17 cellular contexts compared by ENCODE assay signal in genomic region chr14:78319826-78320635, GRCh38.
DNase-seq lines count a peak whose midpoint lies in the region; ATAC-seq, FAIRE-seq and TF ChIP-seq lines count a peak whose summit lies in the region.
"Had no signal": no experiment of that assay in that cellular context is flagged by ENCODE, and none has a peak within 500 bp of the region (broad histone marks: within the 10 kb centered on the region; RNA-seq: fewer than 3 reads in every experiment).

No MANE protein-coding gene starts in this region.

- no CpG with 5 or more reads among the region's 12 CpGs for WGBS in H9 (ENCODE audit: extremely low coverage, insufficient read length, low lambda C conversion rate)
- WGBS in esophagus muscularis mucosa = 33% methylated on average over 12 of the region's 12 CpGs

- H2BK15ac ChIP-seq in H9 (ENCODE audit: low read depth, low read length) = no peak overlapping the region

- intact Hi-C loops in esophagus muscularis mucosa (cut with DNase I) (no loop called here), lower lobe of right lung (cut with DNase I) (no loop called here), Right ventricle myocardium superior (cut with DNase I) (no loop called here)

- peaks cover 39 to 48% of the 10 kb centered on the region in 2 experiments for H3K4me1 Mint-ChIP-seq in H9
- H3K4me1 Mint-ChIP-seq: activated CD8-positive, alpha-beta memory T cell treated with anti-CD3 and anti-CD28 coated beads, Interleukin-2, amount 10 ng/mL, durations not matched to agents 7 days and 5 days; stimulated activated naive CD8-positive, alpha-beta T cell treated with anti-CD3 and anti-CD28 coated beads, Interleukin-15, amount 100 ng/mL, for 72 hours had no signal

- H3T11ph ChIP-seq in H9 (ENCODE audit: low read length) = no peak overlapping the region

- no peak overlapping the region for H3K4ac ChIP-seq in H9 (ENCODE audit: low read depth, low read length)

- no peaks in the 10 kb centered on the region for H3K36me3 Mint-ChIP-seq in H9 (ENCODE audit: insufficient read depth in 1 of 3, low read depth in 3 of 3)
- H3K36me3 Mint-ChIP-seq: activated CD8-positive, alpha-beta memory T cell treated with anti-CD3 and anti-CD28 coated beads, Interleukin-2, amount 10 ng/mL, durations not matched to agents 7 days and 5 days had no signal

- H3K9me3 ChIP-seq in H9 (ENCODE audit: control insufficient read depth, low read depth, low read length) = no peaks in the 10 kb centered on the region
- no peaks in the 10 kb centered on the region for H3K9me3 ChIP-seq in esophagus muscularis mucosa
- no peaks in the 10 kb centered on the region for H3K9me3 ChIP-seq in lower lobe of right lung
- H3K9me3 ChIP-seq: ascending aorta, heart left ventricle, pancreas, spleen, vagina had no signal

- FAIRE-seq in GM12891 (lab: Jason Lieb, UNC) = no peak
- FAIRE-seq: kidney, pancreas had no signal

- H3K14ac ChIP-seq in H9 (ENCODE audit: insufficient read depth, low read length) = no peak overlapping the region

- DNase-seq in H9 = no peak
- DNase-seq in NCI-H187 treated with DMSO at 0.1 percent for 48 hours (lab: John Stamatoyannopoulos, UW) = peak; percentile 98
- peak; percentile 98 for DNase-seq in NCI-H69 (lab: John Stamatoyannopoulos, UW)
- DNase-seq in esophagus muscularis mucosa (ENCODE audit: extremely low spot score) = peak; percentile 86
- no peak for DNase-seq in GM12891 (ENCODE audit: insufficient read length, low spot score)
- no peak for DNase-seq in lower lobe of right lung
- no peak for DNase-seq in Right ventricle myocardium superior
- DNase-seq: activated CD4-positive, CD25-positive, alpha-beta regulatory T cell; activated CD8-positive, alpha-beta memory T cell treated with anti-CD3 and anti-CD28 coated beads, Interleukin-2, amount 10 ng/mL, durations not matched to agents 7 days and 5 days; heart left ventricle; kidney; pancreas; spleen; stimulated activated naive CD8-positive, alpha-beta T cell treated with anti-CD3 and anti-CD28 coated beads, Interleukin-15, amount 100 ng/mL, for 72 hours had no signal

- TF ChIP-seq CTCF in H9 (conservative IDR thresholded peaks at IDR 0.05) (no peak), esophagus muscularis mucosa (IDR thresholded peaks at IDR 0.05) (no peak), lower lobe of right lung (IDR thresholded peaks at IDR 0.05) (no peak)

- no peak overlapping the region for H3K18ac ChIP-seq in H9 (ENCODE audit: insufficient read length, low read depth, low read length)

- H2BK120ac ChIP-seq in H9 (ENCODE audit: low read depth, low read length, poor library complexity, severe bottlenecking) = no peak overlapping the region

- no peak overlapping the region for H2BK5ac ChIP-seq in H9 (ENCODE audit: insufficient read length, low read length)

- ATAC-seq in GM18498 (IDR thresholded peaks at IDR 0.05; ENCODE audit: unreplicated experiment) (no peak), lower lobe of right lung (no peak), Right ventricle myocardium superior (ENCODE audit: poor library complexity) (no peak)
- ATAC-seq: activated CD8-positive, alpha-beta memory T cell treated with anti-CD3 and anti-CD28 coated beads, Interleukin-2, amount 10 ng/mL, durations not matched to agents 7 days and 5 days; heart left ventricle; pancreas; stimulated activated naive CD8-positive, alpha-beta T cell treated with anti-CD3 and anti-CD28 coated beads, Interleukin-15, amount 100 ng/mL, for 72 hours had no signal

- H4K5ac ChIP-seq in H9 (ENCODE audit: insufficient read length, low read depth, low read length) = no peak overlapping the region

- no peaks in the 10 kb centered on the region for H3K79me1 ChIP-seq in H9 (ENCODE audit: insufficient read depth, low read depth, low read length, poor library complexity, severe bottlenecking)

- TF ChIP-seq POLR2A in esophagus muscularis mucosa (IDR thresholded peaks at IDR 0.05; ENCODE audit: low read depth) = no peak
- no peak for TF ChIP-seq POLR2A in GM12891 (IDR thresholded peaks at IDR 0.05; ENCODE audit: low read depth, low read length)

- no peak overlapping the region for H3K4me3 Mint-ChIP-seq in H9
- H3K4me3 Mint-ChIP-seq: activated CD8-positive, alpha-beta memory T cell treated with anti-CD3 and anti-CD28 coated beads, Interleukin-2, amount 10 ng/mL, durations not matched to agents 7 days and 5 days; stimulated activated naive CD8-positive, alpha-beta T cell treated with anti-CD3 and anti-CD28 coated beads, Interleukin-15, amount 100 ng/mL, for 72 hours had no signal

- H3K4me1 ChIP-seq in H9 (ENCODE audit: insufficient read depth, low read length) = no peaks in the 10 kb centered on the region
- H3K4me1 ChIP-seq in esophagus muscularis mucosa = no peaks in the 10 kb centered on the region
- H3K4me1 ChIP-seq in lower lobe of right lung = no peaks in the 10 kb centered on the region
- H3K4me1 ChIP-seq: ascending aorta, heart left ventricle, pancreas, spleen, vagina had no signal

- H3K27me3 ChIP-seq in H9 (ENCODE audit: insufficient read depth, low read length) (no peaks in the 10 kb centered on the region), esophagus muscularis mucosa (peaks cover 0 to 23% (median 0%) of the 10 kb centered on the region in 4 donors), lower lobe of right lung (ENCODE audit: low read depth) (no peaks in the 10 kb centered on the region)
- H3K27me3 ChIP-seq: ascending aorta, pancreas, vagina had no signal

- H4K8ac ChIP-seq in H9 (replicated peaks; ENCODE audit: insufficient read length, low read depth, low read length) = no peak overlapping the region

- no peak overlapping the region for H2BK12ac ChIP-seq in H9 (ENCODE audit: insufficient read length, low read depth, low read length)

- H3K23ac ChIP-seq in H9 (ENCODE audit: insufficient read length, low read depth, low read length) = no peak overlapping the region

- no peak overlapping the region for H3K9ac ChIP-seq in H9 (ENCODE audit: extremely low read depth, insufficient read length, low read length)

- H4K91ac ChIP-seq in H9 (ENCODE audit: insufficient read length, low read depth, low read length) = no peak overlapping the region

- no peak overlapping the region for H2AFZ ChIP-seq in H9 (ENCODE audit: low read length)

- H3K27ac Mint-ChIP-seq in H9 = peak overlapping the region in 2 of 3 experiments; percentile 0 to 3; a peak in 1 of 7 replicates
- H3K27ac Mint-ChIP-seq: activated CD8-positive, alpha-beta memory T cell treated with anti-CD3 and anti-CD28 coated beads, Interleukin-2, amount 10 ng/mL, durations not matched to agents 7 days and 5 days; stimulated activated naive CD8-positive, alpha-beta T cell treated with anti-CD3 and anti-CD28 coated beads, Interleukin-15, amount 100 ng/mL, for 72 hours had no signal

- no peaks in the 10 kb centered on the region for H3K27me3 Mint-ChIP-seq in H9 (ENCODE audit: low read depth)
- H3K27me3 Mint-ChIP-seq: activated CD8-positive, alpha-beta memory T cell treated with anti-CD3 and anti-CD28 coated beads, Interleukin-2, amount 10 ng/mL, durations not matched to agents 7 days and 5 days had no signal

- H3K79me2 ChIP-seq in H9 (ENCODE audit: insufficient read depth, low read length) = no peaks in the 10 kb centered on the region

- no peak overlapping the region for H2BK20ac ChIP-seq in H9 (ENCODE audit: low read depth, low read length, poor library complexity, severe bottlenecking)

- no peak overlapping the region for H3K4me2 ChIP-seq in H9 (ENCODE audit: insufficient read depth, insufficient read length, low read length)

- no peak overlapping the region for H2AK5ac ChIP-seq in H9 (ENCODE audit: insufficient read length, low read length)

- H3K9me3 Mint-ChIP-seq in H9 = no peaks in the 10 kb centered on the region
- H3K9me3 Mint-ChIP-seq: stimulated activated naive CD8-positive, alpha-beta T cell treated with anti-CD3 and anti-CD28 coated beads, Interleukin-15, amount 100 ng/mL, for 72 hours had no signal

- H4K20me1 ChIP-seq in H9 (ENCODE audit: control insufficient read depth, insufficient read depth, insufficient read length) = no peaks in the 10 kb centered on the region

- no peaks in the 10 kb centered on the region for H3K23me2 ChIP-seq in H9 (ENCODE audit: insufficient read length, low read depth, low read length, poor library complexity, severe bottlenecking)

- no peak overlapping the region for H3K56ac ChIP-seq in H9 (ENCODE audit: insufficient read length, low read depth, low read length)

- H3K27ac ChIP-seq in H9 (ENCODE audit: insufficient read length, low read depth, low read length) (no peak overlapping the region), esophagus muscularis mucosa (replicated peaks in 1 of 4) (no peak overlapping the region), lower lobe of right lung (no peak overlapping the region)
- H3K27ac ChIP-seq: ascending aorta, heart left ventricle, pancreas, spleen, vagina had no signal

- no peak overlapping the region for H3K4me3 ChIP-seq in esophagus muscularis mucosa
- no peak overlapping the region for H3K4me3 ChIP-seq in lower lobe of right lung
- H3K4me3 ChIP-seq: ascending aorta, heart left ventricle, pancreas, spleen, vagina had no signal

- TF ChIP-seq EP300 in esophagus muscularis mucosa (IDR thresholded peaks at IDR 0.05) = no peak

- H3K36me3 ChIP-seq in esophagus muscularis mucosa (no peaks in the 10 kb centered on the region), lower lobe of right lung (no peaks in the 10 kb centered on the region)
- H3K36me3 ChIP-seq: ascending aorta, heart left ventricle, pancreas, spleen, vagina had no signal

TF ChIP-seq in GM12891, 5 proteins besides CTCF, POLR2A, EP300 and RAD21:
- TF ChIP-seq PAX5 (IDR thresholded peaks at IDR 0.05; ENCODE audit: insufficient read depth, low read length, severe bottlenecking) (no peak), POLR2AphosphoS5 (IDR thresholded peaks at IDR 0.05; ENCODE audit: low read depth, low read length) (no peak), SPI1 (IDR thresholded peaks at IDR 0.05; ENCODE audit: low read depth, low read length) (no peak), POU2F2 (IDR thresholded peaks at IDR 0.05; ENCODE audit: low read depth, low read length) (no peak), TAF1 (IDR thresholded peaks at IDR 0.05; ENCODE audit: low read depth, low read length) (no peak)

Comparison
In these comparisons a context has a peak if more than half of its experiments do, and no peak if none do; other contexts are left out.
1. DNase-seq: peak in NCI-H187 treated with DMSO at 0.1 percent for 48 hours (single experiment), NCI-H69 (single experiment) and esophagus muscularis mucosa (single experiment); none in H9 (single experiment), GM12891 (single experiment), lower lobe of right lung (single experiment) and Right ventricle myocardium superior (single experiment).